ENCODE assay signal across 1 cellular context in genomic region chr1:234961468-234962339, GRCh38.
TF ChIP-seq lines count a peak whose summit lies in the region.

No MANE protein-coding gene starts in this region.

TF ChIP-seq in HepG2, 621 proteins besides CTCF, POLR2A, EP300 and RAD21 (continued from another document and continues in another):
- TF ChIP-seq MXD1 (CRISPR knock-in tag; IDR thresholded peaks at IDR 0.05) (no peak), ZBED4 (CRISPR knock-in tag; IDR thresholded peaks at IDR 0.05; ENCODE audit: borderline replicate concordance) (no peak), MTF1 (CRISPR knock-in tag; IDR thresholded peaks at IDR 0.05) (no peak), ZNF747 (CRISPR knock-in tag; IDR thresholded peaks at IDR 0.05; ENCODE audit: borderline replicate concordance) (no peak), ZNF609 (CRISPR knock-in tag; IDR thresholded peaks at IDR 0.05; ENCODE audit: borderline replicate concordance) (no peak), TIGD3 (CRISPR knock-in tag; IDR thresholded peaks at IDR 0.05; ENCODE audit: borderline replicate concordance) (no peak), ZNF740 (CRISPR knock-in tag; IDR thresholded peaks at IDR 0.05) (no peak), ZNF614 (CRISPR knock-in tag; IDR thresholded peaks at IDR 0.05; ENCODE audit: borderline replicate concordance) (no peak), NFE2L2 (IDR thresholded peaks at IDR 0.05; ENCODE audit: low read length) (no peak), MED13 (CRISPR knock-in tag; IDR thresholded peaks at IDR 0.05) (no peak), TEAD3 (CRISPR knock-in tag; optimal IDR thresholded peaks at IDR 0.05; ENCODE audit: borderline replicate concordance) (no peak), EHMT2 (IDR thresholded peaks at IDR 0.05; ENCODE audit: borderline replicate concordance, low read depth, low read length) (no peak), ZNF768 (CRISPR knock-in tag; IDR thresholded peaks at IDR 0.05) (no peak), ZNF580 (CRISPR knock-in tag; IDR thresholded peaks at IDR 0.05; ENCODE audit: borderline replicate concordance, low read depth) (no peak), KLF11 (CRISPR knock-in tag; IDR thresholded peaks at IDR 0.05) (no peak), ARNT (IDR thresholded peaks at IDR 0.05) (no peak), SIN3A (IDR thresholded peaks at IDR 0.05; ENCODE audit: borderline replicate concordance, low read depth, low read length) (no peak), MTERF4 (CRISPR knock-in tag; IDR thresholded peaks at IDR 0.05) (no peak), ZFP62 (CRISPR knock-in tag; IDR thresholded peaks at IDR 0.05) (no peak), ERF (CRISPR knock-in tag; IDR thresholded peaks at IDR 0.05) (no peak), ATF3 (CRISPR knock-in tag; IDR thresholded peaks at IDR 0.05) (no peak), POGZ (CRISPR knock-in tag; IDR thresholded peaks at IDR 0.05) (peak; percentile 51; the same call in 1 of the 2 replicates), PHF5A (CRISPR knock-in tag; IDR thresholded peaks at IDR 0.05; ENCODE audit: low read depth, unreplicated experiment) (no peak), ZNF746 (CRISPR knock-in tag; IDR thresholded peaks at IDR 0.05) (no peak), THYN1 (CRISPR knock-in tag; IDR thresholded peaks at IDR 0.05; ENCODE audit: borderline replicate concordance, low read depth) (no peak), ZNF564 (CRISPR knock-in tag; IDR thresholded peaks at IDR 0.05) (no peak), U2AF2 (IDR thresholded peaks at IDR 0.05; ENCODE audit: low read depth, low read length) (no peak), NFKB2 (CRISPR knock-in tag; IDR thresholded peaks at IDR 0.05; ENCODE audit: borderline replicate concordance) (no peak), ZNF326 (CRISPR knock-in tag; IDR thresholded peaks at IDR 0.05; ENCODE audit: borderline replicate concordance) (no peak), ZNF546 (CRISPR knock-in tag; conservative IDR thresholded peaks at IDR 0.05) (no peak), ZNF30 (CRISPR knock-in tag; IDR thresholded peaks at IDR 0.05) (no peak), TFE3 (CRISPR knock-in tag; IDR thresholded peaks at IDR 0.05) (no peak), ZNF431 (CRISPR knock-in tag; IDR thresholded peaks at IDR 0.05; ENCODE audit: borderline replicate concordance, low read depth) (peak; percentile 49; the same call in 1 of the 2 replicates), ZNF788 (CRISPR knock-in tag; IDR thresholded peaks at IDR 0.05; ENCODE audit: borderline replicate concordance) (no peak), MAZ (IDR thresholded peaks at IDR 0.05; ENCODE audit: borderline replicate concordance, low read depth, low read length) (no peak), MAZ (CRISPR knock-in tag; IDR thresholded peaks at IDR 0.05; ENCODE audit: low read depth) (no peak), ZNF773 (CRISPR knock-in tag; IDR thresholded peaks at IDR 0.05; ENCODE audit: borderline replicate concordance) (no peak), ZNF160 (CRISPR knock-in tag; IDR thresholded peaks at IDR 0.05) (no peak), NFATC3 (CRISPR knock-in tag; IDR thresholded peaks at IDR 0.05) (no peak), ZNF501 (CRISPR knock-in tag; IDR thresholded peaks at IDR 0.05) (0 out of 2 replicates have a peak, but pooled peaks have one; percentile 32), ATF2 (CRISPR knock-in tag; IDR thresholded peaks at IDR 0.05) (no peak), KLF6 (CRISPR knock-in tag; IDR thresholded peaks at IDR 0.05) (no peak), ZNF121 (CRISPR knock-in tag; IDR thresholded peaks at IDR 0.05) (no peak), ZBTB4 (CRISPR knock-in tag; IDR thresholded peaks at IDR 0.05; ENCODE audit: borderline replicate concordance) (peak; percentile 88), FOXK1 (CRISPR knock-in tag; IDR thresholded peaks at IDR 0.05; ENCODE audit: borderline replicate concordance, low read depth) (no peak), POLR2G (IDR thresholded peaks at IDR 0.05; ENCODE audit: low read depth, low read length) (peak; percentile 45), AKAP8 (CRISPR knock-in tag; IDR thresholded peaks at IDR 0.05) (no peak), RFXAP (CRISPR knock-in tag; IDR thresholded peaks at IDR 0.05; ENCODE audit: borderline replicate concordance) (no peak)
